In the genomic region with DNA sequence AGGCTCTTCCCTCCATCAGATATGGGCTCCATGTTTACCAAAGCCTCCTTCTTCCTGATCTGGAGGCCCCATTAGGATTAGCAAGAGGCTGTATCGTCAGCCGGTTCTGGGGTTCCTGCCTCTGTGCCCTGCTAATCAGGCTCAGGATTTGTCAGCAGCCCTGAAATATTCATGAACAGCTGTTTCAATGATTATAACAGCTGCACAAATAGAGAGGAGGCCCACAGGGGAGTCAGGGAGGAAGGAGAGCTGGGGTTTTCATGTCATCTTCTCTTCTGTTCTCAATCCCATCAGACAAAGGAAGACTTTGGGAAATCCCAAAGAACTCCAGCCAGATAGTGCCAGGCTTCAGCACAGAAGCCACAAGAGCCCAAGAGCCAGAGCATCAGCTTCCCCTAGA, we compare ENCODE assay signal across 22 cellular contexts.
A peak's percentile ranks its signal among the peaks of the same experiment; 100 is the strongest.
DNase-seq lines count a peak whose midpoint lies in the region; ATAC-seq and TF ChIP-seq lines count a peak whose summit lies in the region.
"Had no signal": no experiment of that assay in that cellular context is flagged by ENCODE, and none has a peak within 500 bp of the region (broad histone marks: within the 10 kb centered on the region; RNA-seq: fewer than 3 reads in every experiment).

No MANE protein-coding gene starts in this region.

- no peak overlapping the region for H3K18ac ChIP-seq in neuronal stem cell (ENCODE audit: low read length)

- TF ChIP-seq POLR2A in thyroid gland (IDR thresholded peaks at IDR 0.05), result no peak

- TF ChIP-seq CTCF in thyroid gland (IDR thresholded peaks at IDR 0.05), result no peak

- no peak overlapping the region for H3K14ac ChIP-seq in neuronal stem cell (ENCODE audit: low read length)

- no peak overlapping the region for H4K8ac ChIP-seq in neuronal stem cell (ENCODE audit: low read depth, low read length)

- H3K79me1 ChIP-seq in neuronal stem cell (ENCODE audit: low read depth, low read length), result no peaks in the 10 kb centered on the region

- H3K4me1 ChIP-seq in SJCRH30, result peaks cover 52% of the 10 kb centered on the region
- peaks cover 2 to 6% of the 10 kb centered on the region in 2 donors for H3K4me1 ChIP-seq in neuronal stem cell (ENCODE audit: control insufficient read depth in 2 of 2, insufficient read depth in 1 of 2, low read depth in 1 of 2, low read length in 2 of 2)
- peaks cover 0 to 3% of the 10 kb centered on the region in 2 donors for H3K4me1 ChIP-seq in thyroid gland
- H3K4me1 ChIP-seq: BE2C had no signal

- no peak overlapping the region for H4K91ac ChIP-seq in neuronal stem cell (ENCODE audit: low read depth, low read length, poor library complexity)

- no peak overlapping the region for H3K4ac ChIP-seq in neuronal stem cell (ENCODE audit: low read length)

- no peaks in the 10 kb centered on the region for H3K27me3 ChIP-seq in SJCRH30
- H3K27me3 ChIP-seq in neuronal stem cell (ENCODE audit: control insufficient read depth in 3 of 3, insufficient read depth in 3 of 3, low read depth in 1 of 3, low read length in 3 of 3), result peaks cover 0 to 3% (median 0%) of the 10 kb centered on the region in 3 experiments
- no peaks in the 10 kb centered on the region for H3K27me3 ChIP-seq in thyroid gland
- H3K27me3 ChIP-seq: BLaER1 had no signal

- H3K36me3 ChIP-seq in SJCRH30 (no peaks in the 10 kb centered on the region), neuronal stem cell (replicated peaks in 1 of 2; ENCODE audit: control insufficient read depth in 2 of 2, insufficient read depth in 2 of 2, low read length in 2 of 2) (no peaks in the 10 kb centered on the region), thyroid gland (no peaks in the 10 kb centered on the region)
- H3K36me3 ChIP-seq: BE2C, BLaER1 had no signal

- no peak overlapping the region for H2BK15ac ChIP-seq in neuronal stem cell (ENCODE audit: low read length)

- H2BK120ac ChIP-seq in neuronal stem cell (ENCODE audit: low read depth, low read length), result no peak overlapping the region

- no peak overlapping the region for H3K4me2 ChIP-seq in neuronal stem cell (ENCODE audit: insufficient read depth, low read length, poor library complexity, severe bottlenecking)
- H3K4me2 ChIP-seq: BLaER1 had no signal

- no peak overlapping the region for H3K23ac ChIP-seq in neuronal stem cell (ENCODE audit: low read depth, low read length, poor library complexity)

- H2BK12ac ChIP-seq in neuronal stem cell (ENCODE audit: low read length), result no peak overlapping the region

- H3K9ac ChIP-seq in neuronal stem cell (ENCODE audit: low read depth, low read length, poor library complexity), result no peak overlapping the region
- H3K9ac ChIP-seq: BLaER1 had no signal

- H2AFZ ChIP-seq in neuronal stem cell (ENCODE audit: low read length), result peak overlapping the region; percentile 7

- no CpG with 5 or more reads among the region's 2 CpGs for WGBS in neuronal stem cell (ENCODE audit: extremely low coverage in 2 of 2, insufficient read length in 2 of 2, insufficient replicate concordance in 1 of 2), 2 donors
- WGBS in thyroid gland, 2 donors, result 78 to 85% methylated on average over 2 of the region's 2 CpGs

- peak overlapping the region; percentile 74 for H3K27ac ChIP-seq in SJCRH30
- no peak overlapping the region for H3K27ac ChIP-seq in neuronal stem cell (replicated peaks; ENCODE audit: low read length)
- no peak overlapping the region for H3K27ac ChIP-seq in thyroid gland
- H3K27ac ChIP-seq: BLaER1 had no signal

- H3K4me3 ChIP-seq in SJCRH30 (no peak overlapping the region), neuronal stem cell (ENCODE audit: low read length in 2 of 2) (no peak overlapping the region), thyroid gland (replicated peaks in 1 of 3) (no peak overlapping the region)
- H3K4me3 ChIP-seq: BLaER1, GM12878 had no signal

- intact Hi-C loops in thyroid gland (cut with DNase I), result no loop called here

- DNase-seq in LHCN-M2 (ENCODE audit: low read depth), result peak; percentile 78
- peak; percentile 91 to 97 for DNase-seq in SJCRH30
- DNase-seq in neuronal stem cell (ENCODE audit: low spot score), result no peak
- DNase-seq in thyroid gland, result no peak
- no peak for DNase-seq in foreskin melanocyte
- DNase-seq: 8988T; ACHN; BE2C; C1 segment of cervical spinal cord; CD4-positive, alpha-beta memory T cell; CD4-positive, CD25-positive, alpha-beta regulatory T cell; CD8-positive, alpha-beta memory T cell; COR-L47; DMS153; DMS53; DMS79; DND-41; EL; GDM1 had no signal

- H2AK5ac ChIP-seq in neuronal stem cell (ENCODE audit: low read depth, low read length), result no peak overlapping the region

- no peak for ATAC-seq in GM18909 (IDR thresholded peaks at IDR 0.05; ENCODE audit: poor library complexity, unreplicated experiment)
- ATAC-seq: GM12878 had no signal

- no peak overlapping the region for H2BK5ac ChIP-seq in neuronal stem cell (ENCODE audit: low read length)

- H3K9me3 ChIP-seq in SJCRH30 (replicated peaks) (no peaks in the 10 kb centered on the region), neuronal stem cell (replicated peaks in 1 of 2; ENCODE audit: control insufficient read depth in 2 of 2, insufficient read depth in 1 of 2, low read depth in 1 of 2, low read length in 2 of 2) (no peaks in the 10 kb centered on the region), thyroid gland (no peaks in the 10 kb centered on the region)
- H3K9me3 ChIP-seq: BE2C, BLaER1 had no signal

Comparison
In these comparisons a context has a peak if more than half of its experiments do, and no peak if none do; other contexts are left out.
1. DNase-seq: peak in LHCN-M2 (single experiment) and SJCRH30 (2 of 2); none in neuronal stem cell (single experiment), thyroid gland (0 of 2) and foreskin melanocyte (single experiment).